Comparison of ENCODE assay signal across 8 cellular contexts in the genomic region with DNA sequence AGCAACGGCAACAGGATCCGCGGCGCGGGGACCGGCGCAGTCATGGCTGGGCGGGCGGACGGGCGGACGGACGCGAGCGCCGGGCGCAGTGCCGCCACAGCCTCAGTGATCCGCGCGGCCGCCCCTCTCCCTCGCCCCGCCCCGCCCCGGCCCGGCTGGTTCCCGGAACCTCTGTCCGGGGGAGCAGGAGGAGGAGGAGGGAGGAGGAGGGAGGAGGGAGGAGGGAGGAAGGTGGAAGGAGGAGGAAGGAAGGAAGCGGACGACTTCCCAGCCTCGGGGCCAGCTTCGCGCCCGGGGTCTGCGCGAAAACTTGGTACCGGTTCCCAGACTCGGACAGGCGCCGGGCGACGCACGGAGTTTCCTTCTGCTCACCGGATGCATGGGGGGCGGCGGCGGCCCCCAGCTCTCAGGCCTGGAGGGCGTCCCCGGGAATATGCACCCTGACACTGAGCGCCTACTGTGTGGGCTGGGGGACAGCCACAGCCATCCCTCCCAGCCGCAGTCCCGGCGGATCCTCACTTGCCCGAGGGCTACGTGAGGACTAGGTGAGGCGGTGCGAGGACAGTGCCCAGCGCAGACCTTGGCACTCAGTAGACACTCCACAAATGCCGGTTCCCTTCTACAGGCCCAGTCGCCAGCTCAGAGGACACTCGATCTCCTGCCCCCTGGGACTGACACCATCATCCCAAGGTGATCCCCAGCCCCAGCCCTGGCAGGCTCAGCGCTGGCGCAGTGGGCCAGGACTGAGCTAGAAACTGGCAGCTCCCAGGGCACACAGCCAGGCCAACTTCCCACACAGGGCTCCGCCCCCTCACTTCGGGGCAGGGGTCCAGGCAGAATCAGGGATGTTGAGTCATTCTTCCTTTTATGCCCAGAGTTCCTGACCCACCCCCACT. TPM values are rescaled to one million over a fixed set of nuclear protein-coding genes. Genes with fewer than 3 reads are reported as not detected.
DNase-seq lines count a peak whose midpoint lies in the region; ATAC-seq, FAIRE-seq and TF ChIP-seq lines count a peak whose summit lies in the region.

A gene with protein sequence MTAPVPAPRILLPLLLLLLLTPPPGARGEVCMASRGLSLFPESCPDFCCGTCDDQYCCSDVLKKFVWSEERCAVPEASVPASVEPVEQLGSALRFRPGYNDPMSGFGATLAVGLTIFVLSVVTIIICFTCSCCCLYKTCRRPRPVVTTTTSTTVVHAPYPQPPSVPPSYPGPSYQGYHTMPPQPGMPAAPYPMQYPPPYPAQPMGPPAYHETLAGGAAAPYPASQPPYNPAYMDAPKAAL (minus strand): TSS at position 124 of the 896 bp plus-strand sequence. CDS start 80 bp downstream, at position 44.

- H3K23me2 ChIP-seq in H1 (ENCODE audit: low read depth, low read length): peaks cover 11% of the 10 kb centered on the region; the same call in 1 of the 2 replicates

- H3K14ac ChIP-seq in H1 (ENCODE audit: insufficient read length): no peak within 1 kb of the TSS

- H3K27ac ChIP-seq in H1 (ENCODE audit: low read depth, low read length): peak within 1 kb of the TSS; percentile 46; the same call in 1 of the 2 replicates

- peak within 1 kb of the TSS; percentile 3 for H4K5ac ChIP-seq in H1 (ENCODE audit: insufficient read length, low read depth, low read length)

- H2BK15ac ChIP-seq in H1 (ENCODE audit: low read length): peak within 1 kb of the TSS; percentile 97; the same call in 1 of the 2 replicates

- H3K36me3 ChIP-seq in H1 (ENCODE audit: control insufficient read depth in 2 of 4, insufficient read depth in 4 of 4, low read length in 3 of 4): peaks cover 0 to 6% (median under 1%) of the 10 kb centered on the region in 4 experiments; a peak in 2 of 8 replicates

- peaks cover 0 to 3% (median 0%) of the 10 kb centered on the region in 4 experiments; a peak in 2 of 7 replicates for H3K27me3 ChIP-seq in H1 (replicated peaks in 1 of 4; ENCODE audit: control insufficient read depth in 3 of 4, extremely low read depth in 1 of 4, insufficient read depth in 3 of 4, low read length in 3 of 4)

- peak within 1 kb of the TSS; percentile 95 for H3K18ac ChIP-seq in H1 (ENCODE audit: extremely low read depth, low read length)

- no peak; a peak in 1 of 3 replicates for TF ChIP-seq POLR2A in H1 (IDR thresholded peaks at IDR 0.05; ENCODE audit: control extremely low read depth in 1 of 2, low read depth in 2 of 2, low read length in 2 of 2)

- H3K56ac ChIP-seq in H1 (replicated peaks; ENCODE audit: insufficient read length, low read depth, low read length): peak within 1 kb of the TSS; percentile 62

- FAIRE-seq in H1 (lab: Jason Lieb, UNC): no peak

- H2AFZ ChIP-seq in H1 (ENCODE audit: low read length): peak within 1 kb of the TSS; percentile 35; the same call in 1 of the 2 replicates

- H4K20me1 ChIP-seq in H1 (replicated peaks in 1 of 2; ENCODE audit: control insufficient read depth in 1 of 2, insufficient read depth in 2 of 2, low read length in 2 of 2): peaks cover 0 to 2% of the 10 kb centered on the region in 2 experiments

- H3K4me2 ChIP-seq in H1 (ENCODE audit: insufficient read depth in 1 of 2, low read depth in 2 of 2, low read length in 2 of 2): peak within 1 kb of the TSS; percentile 66 to 94

- H2BK120ac ChIP-seq in H1 (replicated peaks; ENCODE audit: low read depth, low read length): peak within 1 kb of the TSS; percentile 61

- peak within 1 kb of the TSS; percentile 66 for H4K8ac ChIP-seq in H1 (ENCODE audit: extremely low read depth, insufficient read depth, low read length)

- CTCF ChIA-PET in H1 (lab: Charles Lee; ENCODE audit: partially characterized antibody): interaction anchor here (1.0 to 11.2 kb wide), 4 partner anchors 35 to 71 kb away, joined by 3 to 251 read pairs (median 8); a partner anchor contains a TSS

- H2BK12ac ChIP-seq in H1 (ENCODE audit: low read depth, low read length): peak within 1 kb of the TSS; percentile 98; the same call in 1 of the 2 replicates

- no peak within 1 kb of the TSS for H3K23ac ChIP-seq in H1 (ENCODE audit: insufficient read length)

- WGBS in H1 (ENCODE audit: extremely low coverage in 1 of 2, insufficient coverage in 1 of 2, insufficient read length in 1 of 2, insufficient replicate concordance in 2 of 2, low coverage in 1 of 2, low lambda C conversion rate in 2 of 2, missing lambda C conversion rate in 1 of 2), 2 experiments: 15% methylated on average over 25 of the region's 66 CpGs; no CpG with 5 or more reads in 1 of the 2 experiments

- H3K79me1 ChIP-seq in H1 (ENCODE audit: low read depth, low read length): peaks cover 9% of the 10 kb centered on the region

- POLR2A ChIA-PET in H1 (lab: Charles Lee; ENCODE audit: partially characterized antibody): interaction anchor here (0.6 to 2.9 kb wide), 19 partner anchors 8 to 265 kb away, joined by 3 to 21 read pairs (median 4); partner anchors contain the start of genes ATRIP, CCDC51, PFKFB4 and TMA7

- H3K79me2 ChIP-seq in H1 (ENCODE audit: control insufficient read depth in 1 of 2, insufficient read depth in 2 of 2, low read length in 2 of 2): peaks cover 0 to 3% of the 10 kb centered on the region in 2 experiments; a peak in 1 of 4 replicates

- no peak for TF ChIP-seq CTCF in GM13977 (IDR thresholded peaks at IDR 0.05; ENCODE audit: extremely low read depth, insufficient read depth, missing control alignments)
- TF ChIP-seq CTCF in H1 (IDR thresholded peaks at IDR 0.05; ENCODE audit: control extremely low read depth in 1 of 3, insufficient read depth in 1 of 3, low read depth in 1 of 3, low read length in 3 of 3): no peak

- peak within 1 kb of the TSS; percentile 88; the same call in 1 of the 2 replicates for H2BK5ac ChIP-seq in H1 (ENCODE audit: low read depth, low read length)

- DNase-seq in GM13977 (ENCODE audit: low spot score): peak; percentile 78
- DNase-seq in NAMALWA (ENCODE audit: low spot score): peak; percentile 12
- peak; percentile 83 for DNase-seq in activated CD8-positive, alpha-beta memory T cell treated with anti-CD3 and anti-CD28 coated beads for 24 hours
- DNase-seq in H1 (ENCODE audit: low read depth in 1 of 2, low spot score in 2 of 2): no peak
- DNase-seq in medulla oblongata (ENCODE audit: extremely low spot score): peak; percentile 65
- peak in 2 of 3 donors; percentile 25 to 50 for DNase-seq in stimulated activated CD4-positive, alpha-beta T cell treated with anti-CD3 and anti-CD28 coated beads, TNF-alpha, amount 100 ng/mL, for 48 hours (ENCODE audit: low read depth in 3 of 3)

- H4K91ac ChIP-seq in H1 (replicated peaks; ENCODE audit: insufficient read length, low read length): peak within 1 kb of the TSS; percentile 82

- peak within 1 kb of the TSS; percentile 95 for H3K4ac ChIP-seq in H1 (replicated peaks; ENCODE audit: insufficient read length, low read depth, low read length)

- in situ Hi-C loops in GM13977 (cut with MboI; ENCODE audit: low pct_unique_long_range_greater_than_20kb, low sequenced_read_pairs, unreplicated experiment): no loop called here

- peak within 1 kb of the TSS in 3 of 4 experiments; percentile 38 to 56 (median 39); a peak in 5 of 7 replicates for H3K9ac ChIP-seq in H1 (replicated peaks in 1 of 4; ENCODE audit: extremely low read depth in 1 of 4, low read depth in 3 of 4, low read length in 3 of 4)

- no peak for ATAC-seq in HG02588 (IDR thresholded peaks at IDR 0.05; ENCODE audit: unreplicated experiment)
- ATAC-seq in GM19328 (IDR thresholded peaks at IDR 0.05; ENCODE audit: unreplicated experiment): no peak

- peak within 1 kb of the TSS; percentile 79; the same call in 1 of the 2 replicates for H2AK5ac ChIP-seq in H1 (ENCODE audit: low read depth, low read length)

- peak within 1 kb of the TSS; percentile 3; the same call in 1 of the 2 replicates for H2BK20ac ChIP-seq in H1 (ENCODE audit: low read length)

- no peak for TF ChIP-seq EP300 in H1 (IDR thresholded peaks at IDR 0.05; ENCODE audit: borderline replicate concordance in 1 of 2, low read depth in 2 of 2, low read length in 2 of 2)

- H3K4me3 ChIP-seq in H1 (ENCODE audit: extremely low read depth in 1 of 4, insufficient read depth in 2 of 4, low read depth in 3 of 4, low read length in 4 of 4): peak within 1 kb of the TSS; percentile 63 to 77 (median 70)

- no peak for TF ChIP-seq RAD21 in H1 (IDR thresholded peaks at IDR 0.05 in 1 of 2, conservative IDR thresholded peaks at IDR 0.05 in 1 of 2; ENCODE audit: low read depth in 2 of 2, low read length in 2 of 2)

- H3K4me1 ChIP-seq in H1 (replicated peaks in 1 of 4; ENCODE audit: control insufficient read depth in 3 of 4, insufficient read depth in 4 of 4, low read length in 3 of 4): peaks cover 4 to 15% (median 12%) of the 10 kb centered on the region in 4 experiments

- H3K9me3 ChIP-seq in H1 (ENCODE audit: insufficient read depth in 2 of 2, low read depth in 1 of 2, low read length in 1 of 2): no peaks in the 10 kb centered on the region

TF ChIP-seq in H1, 55 proteins besides CTCF, POLR2A, EP300 and RAD21:
- TF ChIP-seq PHF8 (conservative IDR thresholded peaks at IDR 0.05; ENCODE audit: low read depth, low read length) (0 out of 2 replicates have a peak, but pooled peaks have one; percentile 3), ASH2L (IDR thresholded peaks at IDR 0.05; ENCODE audit: low read length) (peak; percentile 37), SIN3A (conservative IDR thresholded peaks at IDR 0.05 in 1 of 2, IDR thresholded peaks at IDR 0.05 in 1 of 2; ENCODE audit: low read depth in 1 of 2, low read length in 2 of 2) (peak in 1 of 2 experiments; percentile 16; a peak in 1 of 4 replicates), NRF1 (IDR thresholded peaks at IDR 0.05; ENCODE audit: low read depth, low read length) (no peak), POLR2AphosphoS5 (IDR thresholded peaks at IDR 0.05; ENCODE audit: low read depth, low read length) (no peak), BCL11A (IDR thresholded peaks at IDR 0.05; ENCODE audit: low read depth in 2 of 2, low read length in 2 of 2) (no peak), SUZ12 (IDR thresholded peaks at IDR 0.05; ENCODE audit: low read length) (no peak)

RNA-seq across cellular contexts. Expression of the gene that starts here (rescaled TPM):
- total RNA-seq in H1 (2021; fragmentation: NEBNext Ultra II Directional; extraction: Animal tissue kit (Norgen Biotek cat#: 25700)): 191 and 196 TPM in 2 replicates
- 315 and 422 TPM in 2 replicates for polyA plus RNA-seq in H1 (2011; rRNA removed)
- 247 TPM for polyA plus RNA-seq in H1 (2011; cell fraction: cytosol; rRNA removed)
- polyA plus RNA-seq in H1 (2011; cell fraction: nucleus; rRNA removed): 217 TPM
- polyA plus RNA-seq in H1 (2012, experiment 1 of 2): 171 to 240 TPM (median 225 TPM) in 4 replicates
- 223 TPM for polyA plus RNA-seq in H1 (2012, experiment 2 of 2)
- 278 TPM for polyA plus RNA-seq in H1 (2013, experiment 1 of 2)
- polyA plus RNA-seq in H1 (2013, experiment 2 of 2): 358 TPM
- polyA minus RNA-seq in H1 (2011; rRNA and poly(A)+ RNA removed): 107 and 149 TPM in 2 replicates
- 143 TPM for polyA minus RNA-seq in H1 (2011; cell fraction: cytosol; rRNA and poly(A)+ RNA removed)
- 52.6 TPM for polyA minus RNA-seq in H1 (2011; cell fraction: nucleus; rRNA and poly(A)+ RNA removed)

Comparison
In these comparisons a context has a peak if more than half of its experiments do, and no peak if none do; other contexts are left out.
1. DNase-seq: peak in GM13977 (single experiment), NAMALWA (single experiment), activated CD8-positive, alpha-beta memory T cell treated with anti-CD3 and anti-CD28 coated beads for 24 hours (single experiment), medulla oblongata (single experiment) and stimulated activated CD4-positive, alpha-beta T cell treated with anti-CD3 and anti-CD28 coated beads, TNF-alpha, amount 100 ng/mL, for 48 hours (2 of 3); none in H1 (0 of 2).